9 cellular contexts compared by ENCODE assay signal in the genomic region with DNA sequence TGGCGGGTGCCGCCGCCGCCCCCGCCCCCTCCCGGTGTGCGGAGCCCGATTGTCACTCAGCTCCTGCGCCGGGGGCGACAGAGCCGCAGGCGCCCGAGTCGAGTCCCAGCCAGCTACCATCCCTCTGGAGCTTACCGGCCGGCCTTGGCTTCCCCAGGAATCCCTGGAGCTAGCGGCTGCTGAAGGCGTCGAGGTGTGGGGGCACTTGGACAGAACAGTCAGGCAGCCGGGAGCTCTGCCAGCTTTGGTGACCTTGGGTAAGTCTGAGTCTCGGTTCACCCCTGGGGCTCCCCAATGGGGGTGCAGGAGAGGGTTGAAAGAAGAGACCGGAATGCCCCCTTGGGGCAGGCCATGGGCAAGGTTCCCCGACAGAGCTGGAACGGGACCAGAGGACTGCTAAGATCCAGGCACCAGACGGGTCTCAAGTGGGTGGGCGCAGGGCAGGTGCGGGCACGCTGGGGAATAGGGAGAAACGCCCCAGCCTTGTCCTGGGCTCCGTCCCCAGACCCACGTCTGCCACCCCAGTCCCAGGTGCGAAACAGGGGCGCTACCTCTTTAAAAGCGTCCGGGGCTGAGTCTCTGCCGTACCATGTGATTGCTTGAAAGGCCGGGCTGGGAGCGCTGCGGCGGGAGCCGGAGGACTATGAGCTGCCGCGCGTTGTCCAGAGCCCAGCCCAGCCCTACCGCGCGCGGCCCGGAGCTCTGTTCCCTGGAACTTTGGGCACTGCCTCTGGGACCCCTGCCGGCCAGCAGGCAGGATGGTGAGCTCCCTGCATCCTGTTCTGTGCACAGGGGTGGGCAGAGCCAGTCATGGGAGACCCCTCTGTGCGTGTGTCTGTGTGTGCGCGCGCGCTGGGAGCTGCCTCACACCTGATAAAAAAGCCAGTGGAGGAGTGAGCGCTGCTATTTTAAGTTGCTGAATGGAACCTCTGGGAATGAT. TPM values are rescaled to one million over a fixed set of nuclear protein-coding genes. Genes with fewer than 3 reads are reported as not detected.
A peak's percentile ranks its signal among the peaks of the same experiment; 100 is the strongest.
DNase-seq lines count a peak whose midpoint lies in the region; ATAC-seq and TF ChIP-seq lines count a peak whose summit lies in the region.
"Had no signal": no experiment of that assay in that cellular context is flagged by ENCODE, and none has a peak within 500 bp of the region (broad histone marks: within the 10 kb centered on the region; RNA-seq: fewer than 3 reads in every experiment).

A gene (plus strand): TSS at position 55 of the 940 bp plus-strand sequence. CDS start 1,116 bp downstream, outside the sequence.

- peak within 1 kb of the TSS; percentile 51 for H3K27ac ChIP-seq in Panc1 (ENCODE audit: low read length)
- no peak within 1 kb of the TSS for H3K27ac ChIP-seq in tibial artery

- H3K9me3 ChIP-seq in Panc1 (ENCODE audit: control insufficient read depth, insufficient read depth, low read depth, low read length) (no peaks in the 10 kb centered on the region), tibial artery (no peaks in the 10 kb centered on the region)

- H3K4me3 ChIP-seq in H7 (ENCODE audit: insufficient read depth, low read depth, low read length), result peak within 1 kb of the TSS; percentile 63
- peak within 1 kb of the TSS; percentile 39 to 58 for H3K4me3 ChIP-seq in Panc1 (ENCODE audit: low read depth in 2 of 2, low read length in 2 of 2)
- peak within 1 kb of the TSS; percentile 24 to 45 for H3K4me3 ChIP-seq in tibial artery

- no TSS peak for BruUV-seq in Panc1 (replicated peaks; lab: Mats Ljungman, UMichigan)

- H3K4me1 ChIP-seq in Panc1 (ENCODE audit: control insufficient read depth, insufficient read depth, low read length) (peaks cover 28% of the 10 kb centered on the region), tibial artery (peaks cover 0 to 39% (median 26%) of the 10 kb centered on the region in 4 donors)

- H3K27me3 ChIP-seq in H7 (ENCODE audit: control insufficient read depth, insufficient read depth, low read length), result peaks cover 26% of the 10 kb centered on the region
- H3K27me3 ChIP-seq in Panc1 (ENCODE audit: control insufficient read depth, insufficient read depth, low read length), result peaks cover 7% of the 10 kb centered on the region
- peaks cover 0 to 38% of the 10 kb centered on the region in 2 donors for H3K27me3 ChIP-seq in tibial artery

- no peak within 1 kb of the TSS for H3K27ac Mint-ChIP-seq in endothelial cell (ENCODE audit: unreplicated experiment)
- no peak within 1 kb of the TSS for H3K27ac Mint-ChIP-seq in immature natural killer cell

- intact Hi-C loops in Panc1 (cut with micrococcal nuclease; ENCODE audit: unreplicated experiment) (no loop called here), tibial artery (cut with DNase I; ENCODE audit: low total_unique reads) (no loop called here)

- POLR2A ChIA-PET in Panc1 (lab: Charles Lee), result interaction anchor here (1.0 kb wide), 1 partner anchor 12 kb away, joined by 3 read pairs; no protein-coding TSS in a partner anchor

- CTCF ChIA-PET in Panc1 (lab: Charles Lee), result interaction anchor here (0.8 to 1.4 kb wide), 8 partner anchors 20 to 145 kb away, joined by 3 to 6 read pairs (median 4); no protein-coding TSS in a partner anchor

- DNase-seq in ACHN (peak; percentile 87), H7 (peak; percentile 90), Panc1 (ENCODE audit: low read depth, low spot score) (no peak), endothelial cell (ENCODE audit: low spot score) (peak; percentile 69), mesenteric fat pad (ENCODE audit: low spot score) (peak; percentile 90), tibial artery (peak; percentile 58 to 76), KG1 (lab: John Stamatoyannopoulos, UW) (no peak), immature natural killer cell (no peak)

- peak; percentile 90 for ATAC-seq in Panc1

- in situ Hi-C loops in ACHN (cut with HindIII; ENCODE audit: low pct_ligation_motif_present, low pct_unique_long_range_greater_than_20kb, low sequenced_read_pairs) (loop anchor here (10.0 kb wide), 1 partner anchor 87 kb away; no protein-coding TSS in a partner anchor), Panc1 (cut with HindIII; ENCODE audit: low pct_unique_long_range_greater_than_20kb, low sequenced_read_pairs) (no loop called here)

- peak within 1 kb of the TSS; percentile 87 for H3K4me3 Mint-ChIP-seq in endothelial cell (ENCODE audit: unreplicated experiment)
- peak within 1 kb of the TSS in 2 of 5 donors; percentile 9 to 47 for H3K4me3 Mint-ChIP-seq in immature natural killer cell

- H3K36me3 Mint-ChIP-seq in endothelial cell (ENCODE audit: low read depth, unreplicated experiment) (no peaks in the 10 kb centered on the region), immature natural killer cell (no peaks in the 10 kb centered on the region)

- TF ChIP-seq CTCF in Panc1 (IDR thresholded peaks at IDR 0.05) (no peak), endothelial cell (IDR thresholded peaks at IDR 0.05; ENCODE audit: unreplicated experiment) (no peak), tibial artery (IDR thresholded peaks at IDR 0.05) (no peak)

- H3K4me1 Mint-ChIP-seq in endothelial cell (ENCODE audit: unreplicated experiment), result peaks cover 49% of the 10 kb centered on the region
- H3K4me1 Mint-ChIP-seq in immature natural killer cell, result peaks cover 0 to 4% of the 10 kb centered on the region in 2 donors

- H3K27me3 Mint-ChIP-seq in endothelial cell (ENCODE audit: unreplicated experiment) (peaks cover 23% of the 10 kb centered on the region), immature natural killer cell (ENCODE audit: low read depth in 3 of 3) (peaks cover 6 to 20% (median 9%) of the 10 kb centered on the region in 3 donors)

- H3K9me3 Mint-ChIP-seq in endothelial cell (ENCODE audit: unreplicated experiment) (no peaks in the 10 kb centered on the region), immature natural killer cell (no peaks in the 10 kb centered on the region)

- H3K36me3 ChIP-seq in H7 (replicated peaks; ENCODE audit: control insufficient read depth, insufficient read depth, low read length) (no peaks in the 10 kb centered on the region), Panc1 (ENCODE audit: control insufficient read depth, insufficient read depth, low read length) (no peaks in the 10 kb centered on the region), tibial artery (no peaks in the 10 kb centered on the region)

RNA-seq across cellular contexts. Expression of the gene that starts here (rescaled TPM):
- total RNA-seq in H7 (2014; rRNA removed; shearing (Covaris generic)), result 3.5 and 5.7 TPM in 2 replicates
- 8.5 TPM for total RNA-seq in Panc1 (2021; ENCODE audit: unreplicated experiment)
- 7.1 TPM for polyA plus RNA-seq in Panc1 (2012; ENCODE audit: insufficient read length)
- 16.3 TPM for total RNA-seq in endothelial cell (ENCODE audit: unreplicated experiment)
- 2.7 TPM for total RNA-seq in mesenteric fat pad
- polyA plus RNA-seq in immature natural killer cell, result 1 to 10 TPM in 1 of 3 donors, under 1 TPM in 1, not detected in 1; 0.18 to 3.7 TPM
- total RNA-seq: glomerular endothelial cell had no signal

Comparison
In these comparisons a context has a peak if more than half of its experiments do, and no peak if none do; other contexts are left out.
1. DNase-seq: peak in ACHN (single experiment), H7 (single experiment), endothelial cell (single experiment), mesenteric fat pad (single experiment) and tibial artery (2 of 2); none in Panc1 (single experiment), KG1 (single experiment) and immature natural killer cell (0 of 3).
2. Peak in every context shown above with its lines, with median percentiles within 50 percentile points of each other: H3K4me3 ChIP-seq.